Comparison of ENCODE assay signal across 8 cellular contexts in genomic region chr17:30476726-30477082, GRCh38. TPM values are rescaled to one million over a fixed set of nuclear protein-coding genes. Genes with fewer than 3 reads are reported as not detected.
DNase-seq lines count a peak whose midpoint lies in the region; ATAC-seq and TF ChIP-seq lines count a peak whose summit lies in the region.

No MANE protein-coding gene starts in this region.

- peak overlapping the region; percentile 85 to 94 for H3K4me3 ChIP-seq in prostate gland

- ATAC-seq in activated CD8-positive, alpha-beta T cell treated with anti-CD3 and anti-CD28 coated beads, Interleukin-2, amount 10 ng/mL, durations not matched to agents 7 days and 5 days: peak; percentile 19

- H3K9me3 ChIP-seq in prostate gland: no peaks in the 10 kb centered on the region

- H3K27ac ChIP-seq in prostate gland: peak overlapping the region; percentile 83 to 93

- POLR2A ChIA-PET in activated CD8-positive, alpha-beta T cell treated with anti-CD3 and anti-CD28 coated beads, Interleukin-2, amount 10 ng/mL, durations not matched to agents 7 days and 5 days (lab: Charles Lee): interaction anchor here (0.6 to 0.7 kb wide), 4 partner anchors 9 to 353 kb away, joined by 3 read pairs; no protein-coding TSS in a partner anchor

- H3K4me1 ChIP-seq in prostate gland (replicated peaks): no peaks in the 10 kb centered on the region

- peaks cover 30% of the 10 kb centered on the region for H3K4me1 Mint-ChIP-seq in activated CD8-positive, alpha-beta T cell treated with anti-CD3 and anti-CD28 coated beads, Interleukin-2, amount 10 ng/mL, durations not matched to agents 7 days and 5 days (ENCODE audit: low read depth)

- H3K27ac Mint-ChIP-seq in activated CD8-positive, alpha-beta T cell treated with anti-CD3 and anti-CD28 coated beads, Interleukin-2, amount 10 ng/mL, durations not matched to agents 7 days and 5 days: peak overlapping the region; percentile 97

- CTCF ChIA-PET in activated CD8-positive, alpha-beta T cell treated with anti-CD3 and anti-CD28 coated beads, Interleukin-2, amount 10 ng/mL, durations not matched to agents 7 days and 5 days (lab: Charles Lee): interaction anchor here (0.6 to 2.8 kb wide), 38 partner anchors 9 to 372 kb away, joined by 3 to 51 read pairs (median 4); partner anchors contain the start of gene CRLF3

- WGBS in prostate gland: 6% methylated on average over 7 of the region's 7 CpGs

- peaks cover 6% of the 10 kb centered on the region for H3K27me3 Mint-ChIP-seq in activated CD8-positive, alpha-beta T cell treated with anti-CD3 and anti-CD28 coated beads, Interleukin-2, amount 10 ng/mL, durations not matched to agents 7 days and 5 days (ENCODE audit: low read depth)

- no peak for TF ChIP-seq CTCF in prostate gland (IDR thresholded peaks at IDR 0.05)

- no peaks in the 10 kb centered on the region for H3K36me3 ChIP-seq in prostate gland

- H3K36me3 Mint-ChIP-seq in activated CD8-positive, alpha-beta T cell treated with anti-CD3 and anti-CD28 coated beads, Interleukin-2, amount 10 ng/mL, durations not matched to agents 7 days and 5 days (ENCODE audit: low read depth): peaks cover 20% of the 10 kb centered on the region

- peak; percentile 70 for DNase-seq in activated effector memory CD4-positive, alpha-beta T cell treated with anti-CD3 and anti-CD28 coated beads, Interleukin-2, amount 50 U/mL, for 16 hours
- no peak for DNase-seq in activated effector memory CD4-positive, alpha-beta T cell treated with Interleukin-2 at 50 U/mL for 16 hours
- DNase-seq in HuH-7 (ENCODE audit: low spot score): peak; percentile 12
- DNase-seq in activated CD8-positive, alpha-beta T cell treated with anti-CD3 and anti-CD28 coated beads, Interleukin-2, amount 10 ng/mL, durations not matched to agents 7 days and 5 days: peak; percentile 28
- DNase-seq in glomerular endothelial cell (ENCODE audit: extremely low read depth, low read depth, low spot score): peak; percentile 3
- DNase-seq in prostate gland (ENCODE audit: low spot score): no peak
- no peak for DNase-seq in RKO (ENCODE audit: low spot score)
- DNase-seq in NCI-H2171 treated with DMSO at 0.1 percent for 48 hours (lab: John Stamatoyannopoulos, UW): no peak

- H3K9me3 Mint-ChIP-seq in activated CD8-positive, alpha-beta T cell treated with anti-CD3 and anti-CD28 coated beads, Interleukin-2, amount 10 ng/mL, durations not matched to agents 7 days and 5 days (ENCODE audit: insufficient read depth): no peaks in the 10 kb centered on the region

- peak overlapping the region; percentile 95 for H3K4me3 Mint-ChIP-seq in activated CD8-positive, alpha-beta T cell treated with anti-CD3 and anti-CD28 coated beads, Interleukin-2, amount 10 ng/mL, durations not matched to agents 7 days and 5 days

- intact Hi-C loops in prostate gland (cut with DNase I): loop anchor here (5.0 to 10.0 kb wide), 4 partner anchors 126 to 348 kb away; partner anchors contain the start of gene CRLF3

- TF ChIP-seq POLR2A in prostate gland (IDR thresholded peaks at IDR 0.05): no peak

- H3K27me3 ChIP-seq in prostate gland (replicated peaks; ENCODE audit: insufficient read depth): no peaks in the 10 kb centered on the region

RNA-seq across cellular contexts. Expression of gene GOSR1, which starts 0.5 kb away (rescaled TPM):
- 10 to 100 TPM; 41.5 to 44.0 TPM for total RNA-seq in activated CD8-positive, alpha-beta T cell treated with anti-CD3 and anti-CD28 coated beads, Interleukin-2, amount 10 ng/mL, durations not matched to agents 7 days and 5 days
- total RNA-seq in glomerular endothelial cell (21.4 and 35.0 TPM in 2 replicates), prostate gland (10 to 100 TPM; 39.5 to 48.9 TPM)

Comparison
In these comparisons a context has a peak if more than half of its experiments do, and no peak if none do; other contexts are left out.
1. DNase-seq: peak in activated effector memory CD4-positive, alpha-beta T cell treated with anti-CD3 and anti-CD28 coated beads, Interleukin-2, amount 50 U/mL, for 16 hours (single experiment), HuH-7 (single experiment), activated CD8-positive, alpha-beta T cell treated with anti-CD3 and anti-CD28 coated beads, Interleukin-2, amount 10 ng/mL, durations not matched to agents 7 days and 5 days (single experiment) and glomerular endothelial cell (single experiment); none in activated effector memory CD4-positive, alpha-beta T cell treated with Interleukin-2 at 50 U/mL for 16 hours (single experiment), prostate gland (single experiment), RKO (single experiment) and NCI-H2171 treated with DMSO at 0.1 percent for 48 hours (single experiment).